29 cellular contexts compared by ENCODE assay signal in genomic region chr5:55620009-55620770, GRCh38.
DNase-seq lines count a peak whose midpoint lies in the region; ATAC-seq and TF ChIP-seq lines count a peak whose summit lies in the region.
"Had no signal": no experiment of that assay in that cellular context is flagged by ENCODE, and none has a peak within 500 bp of the region (broad histone marks: within the 10 kb centered on the region; RNA-seq: fewer than 3 reads in every experiment).

No MANE protein-coding gene starts in this region.

- peak overlapping the region; percentile 16 for H3K27ac Mint-ChIP-seq in progenitor cell of endocrine pancreas
- H3K27ac Mint-ChIP-seq: activated CD8-positive, alpha-beta T cell treated with anti-CD3 and anti-CD28 coated beads for 36 hours; activated T-helper 17 cell treated with anti-CD3 and anti-CD28 coated beads, Interleukin-2, amount 50 U/mL, for 72 hours; effector memory CD8-positive, alpha-beta T cell; IgD-negative memory B cell had no signal

- POLR2A ChIA-PET in AG04450 (lab: Yijun Ruan, JAX) = no interaction called here

- WGBS in spleen, 5 donors = 82 to 94% (median 84%) methylated on average over 6 of the region's 6 CpGs

- CTCF ChIA-PET in AG04450 (lab: Charles Lee) = no interaction called here

- no peaks in the 10 kb centered on the region for H3K36me3 ChIP-seq in Peyer's patch
- no peaks in the 10 kb centered on the region for H3K36me3 ChIP-seq in left lung
- H3K36me3 ChIP-seq in spleen = peaks cover 0 to 5% (median 0%) of the 10 kb centered on the region in 6 donors
- H3K36me3 ChIP-seq: breast epithelium, thyroid gland had no signal

- H3K27me3 ChIP-seq in AG04450 (ENCODE audit: control insufficient read depth, insufficient read depth, low read length) = no peaks in the 10 kb centered on the region
- H3K27me3 ChIP-seq in Peyer's patch = no peaks in the 10 kb centered on the region
- no peaks in the 10 kb centered on the region for H3K27me3 ChIP-seq in left lung
- H3K27me3 ChIP-seq in spleen (replicated peaks in 1 of 7) = no peaks in the 10 kb centered on the region
- H3K27me3 ChIP-seq: breast epithelium, thyroid gland had no signal

- no peak for TF ChIP-seq POLR2A in Peyer's patch (IDR thresholded peaks at IDR 0.05)
- TF ChIP-seq POLR2A in spleen (IDR thresholded peaks at IDR 0.05) = no peak

- H3K27ac ChIP-seq in AG04450 (ENCODE audit: low read depth, low read length) = peak overlapping the region; percentile 21
- peak overlapping the region in 3 of 4 donors; percentile 31 to 60 (median 40) for H3K27ac ChIP-seq in Peyer's patch
- peak overlapping the region; percentile 48 to 63 for H3K27ac ChIP-seq in left lung
- H3K27ac ChIP-seq in spleen = no peak overlapping the region
- H3K27ac ChIP-seq: breast epithelium, parathyroid adenoma, thyroid gland had no signal

- no peaks in the 10 kb centered on the region for H3K9me3 Mint-ChIP-seq in progenitor cell of endocrine pancreas (ENCODE audit: low read depth)
- H3K9me3 Mint-ChIP-seq: activated CD8-positive, alpha-beta T cell treated with anti-CD3 and anti-CD28 coated beads for 36 hours; activated T-helper 17 cell treated with anti-CD3 and anti-CD28 coated beads, Interleukin-2, amount 50 U/mL, for 72 hours; effector memory CD8-positive, alpha-beta T cell; H9 had no signal

- intact Hi-C loops in left lung (cut with DNase I) = no loop called here
- intact Hi-C loops in spleen (cut with DNase I; ENCODE audit: low total_unique reads) = no loop called here

- TF ChIP-seq CTCF in AG04450 (IDR thresholded peaks at IDR 0.05; ENCODE audit: low read depth, low read length) (no peak), Peyer's patch (IDR thresholded peaks at IDR 0.05) (no peak), left lung (IDR thresholded peaks at IDR 0.05) (no peak), progenitor cell of endocrine pancreas (IDR thresholded peaks at IDR 0.05; ENCODE audit: unreplicated experiment) (no peak), spleen (IDR thresholded peaks at IDR 0.05 in 8 of 11, conservative IDR thresholded peaks at IDR 0.05 in 3 of 11) (no peak)

- no peak for DNase-seq in AG04450 (ENCODE audit: low read depth, low spot score)
- DNase-seq in Peyer's patch = no peak
- DNase-seq in left lung = no peak
- DNase-seq in progenitor cell of endocrine pancreas (ENCODE audit: low spot score, unreplicated experiment) = no peak
- no peak for DNase-seq in spleen
- DNase-seq in cortex of kidney (lab: John Stamatoyannopoulos, UW) = no peak
- DNase-seq in ACHN = no peak
- DNase-seq: activated CD8-positive, alpha-beta T cell treated with anti-CD3 and anti-CD28 coated beads for 36 hours; activated naive CD4-positive, alpha-beta T cell treated with anti-CD3 and anti-CD28 coated beads, Interleukin-2, amount 50 U/mL, for 16 hours; amygdala; effector memory CD8-positive, alpha-beta T cell; GDM1; H9; left colon; midbrain; NCI-H1092; NCI-H187; NCI-H2171 treated with DMSO at 0.1 percent for 48 hours; NCI-H526; SIG-M5; stimulated activated CD4-positive, alpha-beta T cell treated with anti-CD3 and anti-CD28 coated beads, Interleukin-15, amount 100 ng/mL, for 24 hours; stimulated activated naive CD4-positive, alpha-beta T cell; thyroid gland had no signal

- in situ Hi-C loops in ACHN (cut with HindIII; ENCODE audit: low pct_ligation_motif_present, low pct_unique_long_range_greater_than_20kb, low sequenced_read_pairs) = no loop called here

- no peaks in the 10 kb centered on the region for H3K36me3 Mint-ChIP-seq in progenitor cell of endocrine pancreas (ENCODE audit: insufficient read depth)

- H3K4me1 Mint-ChIP-seq in progenitor cell of endocrine pancreas (ENCODE audit: low read depth) = peaks cover 24% of the 10 kb centered on the region
- H3K4me1 Mint-ChIP-seq: activated T-helper 17 cell treated with anti-CD3 and anti-CD28 coated beads, Interleukin-2, amount 50 U/mL, for 72 hours; IgD-negative memory B cell had no signal

- no peaks in the 10 kb centered on the region for H3K27me3 Mint-ChIP-seq in progenitor cell of endocrine pancreas
- H3K27me3 Mint-ChIP-seq: activated CD8-positive, alpha-beta T cell treated with anti-CD3 and anti-CD28 coated beads for 36 hours; activated T-helper 17 cell treated with anti-CD3 and anti-CD28 coated beads, Interleukin-2, amount 50 U/mL, for 72 hours; effector memory CD8-positive, alpha-beta T cell; IgD-negative memory B cell had no signal

- no peak overlapping the region for H3K4me3 Mint-ChIP-seq in progenitor cell of endocrine pancreas (ENCODE audit: low read depth)
- H3K4me3 Mint-ChIP-seq: activated CD8-positive, alpha-beta T cell treated with anti-CD3 and anti-CD28 coated beads for 36 hours; activated T-helper 17 cell treated with anti-CD3 and anti-CD28 coated beads, Interleukin-2, amount 50 U/mL, for 72 hours; effector memory CD8-positive, alpha-beta T cell; H9; IgD-negative memory B cell had no signal

- H3K4me3 ChIP-seq in AG04450 (ENCODE audit: low read depth, low read length) = no peak overlapping the region
- no peak overlapping the region for H3K4me3 ChIP-seq in Peyer's patch
- H3K4me3 ChIP-seq in left lung = no peak overlapping the region
- H3K4me3 ChIP-seq in spleen = no peak overlapping the region
- H3K4me3 ChIP-seq: breast epithelium, thyroid gland had no signal

- H3K4me1 ChIP-seq in Peyer's patch = no peaks in the 10 kb centered on the region
- H3K4me1 ChIP-seq in left lung = peaks cover 12 to 22% of the 10 kb centered on the region in 2 donors
- peaks cover 0 to 4% (median 0%) of the 10 kb centered on the region in 6 donors for H3K4me1 ChIP-seq in spleen
- H3K4me1 ChIP-seq: parathyroid adenoma had no signal

- peak; percentile 42 for ATAC-seq in left lung
- ATAC-seq in SK-N-SH treated with all-trans-retinoic acid at 6 μM for 48 hours = no peak
- ATAC-seq: activated CD4-positive, CD25-positive, alpha-beta regulatory T cell treated with anti-CD3 and anti-CD28 coated beads, Interleukin-2, amount 50 U/mL, for 24 hours; activated CD8-positive, alpha-beta T cell treated with anti-CD3 and anti-CD28 coated beads for 36 hours; activated T-helper 17 cell treated with anti-CD3 and anti-CD28 coated beads, Interleukin-2, amount 50 U/mL, for 72 hours; effector memory CD8-positive, alpha-beta T cell; left colon had no signal

- H3K9me3 ChIP-seq in AG04450 (ENCODE audit: control insufficient read depth, insufficient read depth, low read length) (no peaks in the 10 kb centered on the region), Peyer's patch (no peaks in the 10 kb centered on the region), left lung (no peaks in the 10 kb centered on the region), spleen (no peaks in the 10 kb centered on the region)
- H3K9me3 ChIP-seq: breast epithelium, thyroid gland had no signal

TF ChIP-seq in SK-N-SH treated with all-trans-retinoic acid at 6 μM for 48 hours, 23 proteins besides CTCF, POLR2A, EP300 and RAD21:
- TF ChIP-seq CSDC2 (CRISPR knock-in tag; IDR thresholded peaks at IDR 0.05) (no peak), ARNTL (CRISPR knock-in tag; IDR thresholded peaks at IDR 0.05; ENCODE audit: borderline replicate concordance, low read depth) (no peak)

Comparison
In these comparisons a context has a peak if more than half of its experiments do, and no peak if none do; other contexts are left out.
1. H3K27ac ChIP-seq: peak in AG04450 (single experiment), Peyer's patch (3 of 4) and left lung (2 of 2); none in spleen (0 of 8).